ENCODE assay signal across 22 cellular contexts in the genomic region with DNA sequence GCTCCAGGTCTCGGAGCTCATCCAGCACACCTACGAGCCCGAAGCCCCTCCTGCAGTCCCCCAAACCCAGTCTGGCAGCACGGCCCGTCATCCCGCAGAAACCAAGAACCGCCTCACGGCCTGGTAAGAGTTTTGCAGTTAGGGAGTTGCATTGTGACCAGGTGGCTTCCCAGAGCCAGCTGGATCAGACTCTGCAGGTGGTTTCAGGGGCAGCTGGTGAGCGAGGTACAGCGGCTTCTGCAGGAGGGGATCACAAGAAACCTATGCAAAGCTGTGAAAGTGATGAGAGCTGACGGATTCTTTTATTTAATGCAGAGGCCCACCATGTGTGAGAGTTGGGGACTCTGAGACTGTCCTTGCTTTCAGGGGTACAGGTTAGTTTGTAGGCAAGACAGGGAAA. TPM values are rescaled to one million over a fixed set of nuclear protein-coding genes. Genes with fewer than 3 reads are reported as not detected.
DNase-seq lines count a peak whose midpoint lies in the region; TF ChIP-seq lines count a peak whose summit lies in the region.
"Had no signal": no experiment of that assay in that cellular context is flagged by ENCODE, and none has a peak within 500 bp of the region (broad histone marks: within the 10 kb centered on the region; RNA-seq: fewer than 3 reads in every experiment).

No MANE protein-coding gene starts in this region.

- no peak overlapping the region for H3K56ac ChIP-seq in H9 (ENCODE audit: insufficient read length, low read depth, low read length)

- no peak overlapping the region for H3K4me3 ChIP-seq in endodermal cell (ENCODE audit: low read length)
- H3K4me3 ChIP-seq in vagina, result no peak overlapping the region
- H3K4me3 ChIP-seq: K562, MG63, PC-9 had no signal

- no peak overlapping the region for H4K8ac ChIP-seq in H9 (replicated peaks; ENCODE audit: insufficient read length, low read depth, low read length)

- no peak overlapping the region for H2BK120ac ChIP-seq in H9 (ENCODE audit: low read depth, low read length, poor library complexity, severe bottlenecking)

- TF ChIP-seq CTCF in H9 (conservative IDR thresholded peaks at IDR 0.05), result no peak
- no peak for TF ChIP-seq CTCF in endodermal cell (conservative IDR thresholded peaks at IDR 0.05)
- TF ChIP-seq CTCF in vagina (IDR thresholded peaks at IDR 0.05), result no peak

- no peaks in the 10 kb centered on the region for H4K20me1 ChIP-seq in H9 (ENCODE audit: control insufficient read depth, insufficient read depth, insufficient read length)

- H3K36me3 Mint-ChIP-seq in H9 (ENCODE audit: insufficient read depth in 1 of 3, low read depth in 3 of 3) (peaks cover 0 to 9% (median 7%) of the 10 kb centered on the region in 3 experiments; a peak in 3 of 7 replicates), endodermal cell (ENCODE audit: low read depth) (peaks cover 29% of the 10 kb centered on the region)

- no CpG with 5 or more reads among the region's 11 CpGs for WGBS in H9 (ENCODE audit: extremely low coverage, insufficient read length, low lambda C conversion rate)
- 92 to 98% methylated on average over 8 to 11 of the region's 11 CpGs for WGBS in endodermal cell (ENCODE audit: insufficient coverage in 1 of 2, insufficient read length in 1 of 2), 2 experiments

- H3K4ac ChIP-seq in H9 (ENCODE audit: low read depth, low read length), result no peak overlapping the region

- H3K23me2 ChIP-seq in H9 (ENCODE audit: insufficient read length, low read depth, low read length, poor library complexity, severe bottlenecking), result no peaks in the 10 kb centered on the region

- no peaks in the 10 kb centered on the region for H3K9me3 ChIP-seq in H9 (ENCODE audit: control insufficient read depth, low read depth, low read length)
- H3K9me3 ChIP-seq in endodermal cell (ENCODE audit: control insufficient read depth, low read length), result no peaks in the 10 kb centered on the region
- no peaks in the 10 kb centered on the region for H3K9me3 ChIP-seq in vagina
- H3K9me3 ChIP-seq: MG63, SK-N-SH had no signal

- H3T11ph ChIP-seq in H9 (ENCODE audit: low read length), result no peak overlapping the region

- no peak for TF ChIP-seq POLR2A in vagina (IDR thresholded peaks at IDR 0.05)

- no peak overlapping the region for H2AFZ ChIP-seq in H9 (ENCODE audit: low read length)
- H2AFZ ChIP-seq: PC-9 had no signal

- H3K18ac ChIP-seq in H9 (ENCODE audit: insufficient read length, low read depth, low read length), result no peak overlapping the region

- H3K27ac ChIP-seq in H9 (ENCODE audit: insufficient read length, low read depth, low read length) (no peak overlapping the region), endodermal cell (ENCODE audit: low read depth, low read length) (no peak overlapping the region), vagina (no peak overlapping the region)
- H3K27ac ChIP-seq: C4-2B, PC-9 had no signal

- H3K27me3 Mint-ChIP-seq in H9 (ENCODE audit: low read depth), result no peaks in the 10 kb centered on the region
- H3K27me3 Mint-ChIP-seq in endodermal cell (ENCODE audit: insufficient read depth), result no peaks in the 10 kb centered on the region
- H3K27me3 Mint-ChIP-seq: CD8-positive, alpha-beta memory T cell had no signal

- H3K4me2 ChIP-seq in H9 (ENCODE audit: insufficient read depth, insufficient read length, low read length), result no peak overlapping the region
- H3K4me2 ChIP-seq: PC-9, SK-N-SH had no signal

- no peak overlapping the region for H2BK12ac ChIP-seq in H9 (ENCODE audit: insufficient read length, low read depth, low read length)

- no peak overlapping the region for H4K91ac ChIP-seq in H9 (ENCODE audit: insufficient read length, low read depth, low read length)

- no peak overlapping the region for H3K14ac ChIP-seq in H9 (ENCODE audit: insufficient read depth, low read length)

- no peaks in the 10 kb centered on the region for H3K27me3 ChIP-seq in H9 (ENCODE audit: insufficient read depth, low read length)
- H3K27me3 ChIP-seq in endodermal cell (ENCODE audit: control insufficient read depth, insufficient read depth, low read length, poor library complexity, severe bottlenecking), result no peaks in the 10 kb centered on the region
- H3K27me3 ChIP-seq in vagina, result no peaks in the 10 kb centered on the region
- H3K27me3 ChIP-seq: MG63 had no signal

- H3K36me3 ChIP-seq in endodermal cell (ENCODE audit: control insufficient read depth, insufficient read depth, low read length), result peaks cover 12% of the 10 kb centered on the region
- H3K36me3 ChIP-seq in vagina, result no peaks in the 10 kb centered on the region
- H3K36me3 ChIP-seq: MG63 had no signal

- no peaks in the 10 kb centered on the region for H3K4me1 Mint-ChIP-seq in H9
- peaks cover 5% of the 10 kb centered on the region for H3K4me1 Mint-ChIP-seq in endodermal cell
- H3K4me1 Mint-ChIP-seq: CD8-positive, alpha-beta memory T cell had no signal

- H3K4me1 ChIP-seq in H9 (ENCODE audit: insufficient read depth, low read length) (no peaks in the 10 kb centered on the region), endodermal cell (ENCODE audit: control insufficient read depth, insufficient read depth, low read length) (peaks cover 6% of the 10 kb centered on the region), vagina (no peaks in the 10 kb centered on the region)

- no peaks in the 10 kb centered on the region for H3K79me1 ChIP-seq in H9 (ENCODE audit: insufficient read depth, low read depth, low read length, poor library complexity, severe bottlenecking)

- peak overlapping the region in 2 of 3 experiments; percentile 38 to 89; a peak in 2 of 7 replicates for H3K27ac Mint-ChIP-seq in H9
- peak overlapping the region; percentile 30 for H3K27ac Mint-ChIP-seq in endodermal cell
- H3K27ac Mint-ChIP-seq: HFFc6 had no signal

- H2AK5ac ChIP-seq in H9 (ENCODE audit: insufficient read length, low read length), result no peak overlapping the region

- no peaks in the 10 kb centered on the region for H3K79me2 ChIP-seq in H9 (ENCODE audit: insufficient read depth, low read length)

- no peak overlapping the region for H2BK20ac ChIP-seq in H9 (ENCODE audit: low read depth, low read length, poor library complexity, severe bottlenecking)

- no peak overlapping the region for H3K23ac ChIP-seq in H9 (ENCODE audit: insufficient read length, low read depth, low read length)

- intact Hi-C loops in vagina (cut with DNase I), result no loop called here

- no peak overlapping the region for H4K5ac ChIP-seq in H9 (ENCODE audit: insufficient read length, low read depth, low read length)

- DNase-seq in NCI-H1092 treated with DMSO at 0.1 percent for 48 hours (lab: John Stamatoyannopoulos, UW) (peak; percentile 4), NCI-H1092 (lab: John Stamatoyannopoulos, UW) (no peak), H9 (no peak), NCI-H510A (lab: John Stamatoyannopoulos, UW) (peak; percentile 49), endodermal cell (no peak), vagina (ENCODE audit: extremely low spot score in 2 of 2) (no peak), activated gamma-delta T cell treated with Interleukin-2 at 50 U/mL for 16 hours (no peak)
- DNase-seq: 8988T; CD8-positive, alpha-beta memory T cell; EL; H7; HFFc6; MG63; NCI-H1436; NCI-H2029; PC-9; RPMI8226; SIG-M5; SK-N-SH had no signal

- H3K9me3 Mint-ChIP-seq in H9, result no peaks in the 10 kb centered on the region
- no peaks in the 10 kb centered on the region for H3K9me3 Mint-ChIP-seq in endodermal cell
- H3K9me3 Mint-ChIP-seq: CD8-positive, alpha-beta memory T cell; HFFc6 had no signal

- no peak overlapping the region for H2BK5ac ChIP-seq in H9 (ENCODE audit: insufficient read length, low read length)

- H3K9ac ChIP-seq in H9 (ENCODE audit: extremely low read depth, insufficient read length, low read length) (no peak overlapping the region), endodermal cell (ENCODE audit: extremely low read depth, low read length, poor library complexity, severe bottlenecking) (no peak overlapping the region)
- H3K9ac ChIP-seq: SK-N-SH had no signal

- no peak overlapping the region for H2BK15ac ChIP-seq in H9 (ENCODE audit: low read depth, low read length)

- H3K4me3 Mint-ChIP-seq in H9, result no peak overlapping the region
- H3K4me3 Mint-ChIP-seq in endodermal cell, result no peak overlapping the region
- H3K4me3 Mint-ChIP-seq: CD8-positive, alpha-beta memory T cell; HFFc6 had no signal

RNA-seq across cellular contexts. Expression of gene SCGN, which starts 45.9 kb away (rescaled TPM):
- total RNA-seq in H9 (2021), result not detected in 2 replicates
- not detected for total RNA-seq in endodermal cell
- polyA plus RNA-seq in endodermal cell (2013, experiment 1 of 2), result not detected
- not detected for polyA plus RNA-seq in endodermal cell (2013, experiment 2 of 2)
- not detected for total RNA-seq in vagina
- total RNA-seq: CD8-positive, alpha-beta memory T cell; H7; HFFc6; K562; NCI-H460; PC-9 had no signal
- polyA plus RNA-seq: CD8-positive, alpha-beta memory T cell; K562; SK-N-SH had no signal

Comparison
In these comparisons a context has a peak if more than half of its experiments do, and no peak if none do; other contexts are left out.
1. DNase-seq: peak in NCI-H1092 treated with DMSO at 0.1 percent for 48 hours (single experiment) and NCI-H510A (single experiment); none in NCI-H1092 (single experiment), H9 (single experiment), endodermal cell (single experiment), vagina (0 of 2) and activated gamma-delta T cell treated with Interleukin-2 at 50 U/mL for 16 hours (single experiment).